Comparison of ENCODE assay signal across 18 cellular contexts in the genomic region with DNA sequence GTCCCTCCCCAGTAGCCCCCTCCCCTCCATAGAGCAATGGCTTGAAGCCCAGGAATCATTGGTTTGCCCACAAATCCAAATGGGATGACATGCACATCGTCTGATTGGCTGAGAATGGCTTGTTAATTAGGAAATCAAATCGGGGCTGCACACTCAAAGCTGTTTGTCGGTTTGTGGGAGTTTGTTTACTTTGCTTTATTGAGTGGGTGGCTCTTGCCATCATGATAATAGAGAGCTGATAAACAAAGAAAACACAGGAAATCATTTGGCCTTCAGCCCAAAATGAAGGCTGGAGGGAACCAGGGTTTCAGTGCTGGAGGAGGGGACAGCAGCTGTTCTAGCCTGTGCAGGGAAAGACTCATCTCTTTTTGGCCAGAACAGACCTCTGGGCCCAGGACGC.
DNase-seq lines count a peak whose midpoint lies in the region; ATAC-seq and TF ChIP-seq lines count a peak whose summit lies in the region.
"Had no signal": no experiment of that assay in that cellular context is flagged by ENCODE, and none has a peak within 500 bp of the region (broad histone marks: within the 10 kb centered on the region; RNA-seq: fewer than 3 reads in every experiment).

No MANE protein-coding gene starts in this region.

- CTCF ChIA-PET in HEK293 (lab: Yijun Ruan, JAX) = no interaction called here
- CTCF ChIA-PET in activated CD8-positive, alpha-beta memory T cell treated with anti-CD3 and anti-CD28 coated beads, Interleukin-2, amount 10 ng/mL, durations not matched to agents 7 days and 5 days (lab: Charles Lee) = no interaction called here

- no peaks in the 10 kb centered on the region for H3K36me3 Mint-ChIP-seq in stimulated activated effector memory CD8-positive, alpha-beta T cell treated with anti-CD3 and anti-CD28 coated beads, Interleukin-12 subunit alpha, Interleukin-12 subunit beta, amount 100 ng/mL, for 72 hours
- no peaks in the 10 kb centered on the region for H3K36me3 Mint-ChIP-seq in activated CD8-positive, alpha-beta memory T cell treated with anti-CD3 and anti-CD28 coated beads, Interleukin-2, amount 10 ng/mL, durations not matched to agents 7 days and 5 days

- ATAC-seq in stimulated activated effector memory CD8-positive, alpha-beta T cell treated with anti-CD3 and anti-CD28 coated beads, Interleukin-12 subunit alpha, Interleukin-12 subunit beta, amount 100 ng/mL, for 72 hours = no peak
- ATAC-seq in activated CD8-positive, alpha-beta memory T cell treated with anti-CD3 and anti-CD28 coated beads, Interleukin-2, amount 10 ng/mL, durations not matched to agents 7 days and 5 days = no peak

- no peaks in the 10 kb centered on the region for H3K27me3 ChIP-seq in dorsolateral prefrontal cortex
- H3K27me3 ChIP-seq: spleen had no signal

- H3K4me1 ChIP-seq in HEK293 (ENCODE audit: control insufficient read depth, insufficient read depth, low read length) = peaks cover 12% of the 10 kb centered on the region
- H3K4me1 ChIP-seq: left ventricle myocardium inferior, spleen had no signal

- no peak overlapping the region for H3K4me3 Mint-ChIP-seq in stimulated activated effector memory CD8-positive, alpha-beta T cell treated with anti-CD3 and anti-CD28 coated beads, Interleukin-12 subunit alpha, Interleukin-12 subunit beta, amount 100 ng/mL, for 72 hours
- no peak overlapping the region for H3K4me3 Mint-ChIP-seq in activated CD8-positive, alpha-beta memory T cell treated with anti-CD3 and anti-CD28 coated beads, Interleukin-2, amount 10 ng/mL, durations not matched to agents 7 days and 5 days
- H3K4me3 Mint-ChIP-seq: activated naive CD4-positive, alpha-beta T cell treated with anti-CD3 and anti-CD28 coated beads for 36 hours; T-helper 1 cell treated with Interleukin-12 subunit alpha and Interleukin-12 subunit beta and Interleukin-4 antibody, amounts not matched to agents 30 μg/mL and 1 μg/mL, for 36 hours had no signal

- H3K27ac Mint-ChIP-seq in stimulated activated effector memory CD8-positive, alpha-beta T cell treated with anti-CD3 and anti-CD28 coated beads, Interleukin-12 subunit alpha, Interleukin-12 subunit beta, amount 100 ng/mL, for 72 hours = no peak overlapping the region
- no peak overlapping the region for H3K27ac Mint-ChIP-seq in activated CD8-positive, alpha-beta memory T cell treated with anti-CD3 and anti-CD28 coated beads, Interleukin-2, amount 10 ng/mL, durations not matched to agents 7 days and 5 days
- H3K27ac Mint-ChIP-seq: activated naive CD4-positive, alpha-beta T cell treated with anti-CD3 and anti-CD28 coated beads for 36 hours; T-helper 1 cell treated with Interleukin-12 subunit alpha and Interleukin-12 subunit beta and Interleukin-4 antibody, amounts not matched to agents 30 μg/mL and 1 μg/mL, for 36 hours had no signal

- no peaks in the 10 kb centered on the region for H3K4me1 Mint-ChIP-seq in stimulated activated effector memory CD8-positive, alpha-beta T cell treated with anti-CD3 and anti-CD28 coated beads, Interleukin-12 subunit alpha, Interleukin-12 subunit beta, amount 100 ng/mL, for 72 hours
- H3K4me1 Mint-ChIP-seq in activated CD8-positive, alpha-beta memory T cell treated with anti-CD3 and anti-CD28 coated beads, Interleukin-2, amount 10 ng/mL, durations not matched to agents 7 days and 5 days = no peaks in the 10 kb centered on the region

- DNase-seq in COR-L47 (lab: John Stamatoyannopoulos, UW) (peak; percentile 90), NCI-H69 (lab: John Stamatoyannopoulos, UW) (peak; percentile 81), fibroblast of villous mesenchyme (ENCODE audit: low read depth) (peak; percentile 38), dorsolateral prefrontal cortex (no peak), HK-2 (ENCODE audit: unreplicated experiment) (no peak)
- no peak for DNase-seq in stimulated activated effector memory CD8-positive, alpha-beta T cell treated with anti-CD3 and anti-CD28 coated beads, Interleukin-12 subunit alpha, Interleukin-12 subunit beta, amount 100 ng/mL, for 72 hours (ENCODE audit: low spot score in 2 of 2)
- no peak for DNase-seq in activated CD8-positive, alpha-beta memory T cell treated with anti-CD3 and anti-CD28 coated beads, Interleukin-2, amount 10 ng/mL, durations not matched to agents 7 days and 5 days
- DNase-seq: activated CD4-positive, CD25-positive, alpha-beta regulatory T cell; activated naive CD4-positive, alpha-beta T cell treated with anti-CD3 and anti-CD28 coated beads for 36 hours; C1 segment of cervical spinal cord; left ventricle myocardium inferior; NCI-H2081 treated with DMSO at 0.1 percent for 48 hours; OCI-M1; spleen; stimulated activated naive CD4-positive, alpha-beta T cell treated with Interleukin-2 at 50 U/mL for 16 hours had no signal

- H3K4me3 ChIP-seq in HEK293 (ENCODE audit: low read depth, low read length) = no peak overlapping the region
- H3K4me3 ChIP-seq in fibroblast of villous mesenchyme (ENCODE audit: low read depth, low read length) = no peak overlapping the region
- H3K4me3 ChIP-seq in dorsolateral prefrontal cortex = no peak overlapping the region
- H3K4me3 ChIP-seq: left ventricle myocardium inferior, spleen had no signal

- H3K27me3 Mint-ChIP-seq in activated CD8-positive, alpha-beta memory T cell treated with anti-CD3 and anti-CD28 coated beads, Interleukin-2, amount 10 ng/mL, durations not matched to agents 7 days and 5 days = no peaks in the 10 kb centered on the region

- no peak for TF ChIP-seq CTCF in HEK293 (tag by site-specific recombination; IDR thresholded peaks at IDR 0.05)
- TF ChIP-seq CTCF in fibroblast of villous mesenchyme (IDR thresholded peaks at IDR 0.05; ENCODE audit: insufficient read depth, low read depth, low read length) = no peak
- TF ChIP-seq CTCF in dorsolateral prefrontal cortex (IDR thresholded peaks at IDR 0.05 in 54 of 56, conservative IDR thresholded peaks at IDR 0.05 in 2 of 56; ENCODE audit: low read depth in 1 of 56, partially characterized antibody in 56 of 56) = no peak

- H3K27ac ChIP-seq in HEK293 (ENCODE audit: extremely low read depth, low read depth, low read length) = no peak overlapping the region
- no peak overlapping the region for H3K27ac ChIP-seq in dorsolateral prefrontal cortex
- H3K27ac ChIP-seq: KMS-11, left ventricle myocardium inferior, spleen had no signal

- no peaks in the 10 kb centered on the region for H3K36me3 ChIP-seq in HEK293 (ENCODE audit: control insufficient read depth in 2 of 2, insufficient read depth in 1 of 2, low read length in 2 of 2)
- H3K36me3 ChIP-seq: left ventricle myocardium inferior, spleen had no signal

- intact Hi-C loops in dorsolateral prefrontal cortex (cut with DNase I) = no loop called here

- POLR2A ChIA-PET in HEK293 (lab: Yijun Ruan, JAX) = no interaction called here

- H3K9me3 ChIP-seq in HEK293 (ENCODE audit: control insufficient read depth, insufficient read depth, low read depth, low read length) = no peaks in the 10 kb centered on the region
- H3K9me3 ChIP-seq: left ventricle myocardium inferior had no signal

- H3K9me3 Mint-ChIP-seq in stimulated activated effector memory CD8-positive, alpha-beta T cell treated with anti-CD3 and anti-CD28 coated beads, Interleukin-12 subunit alpha, Interleukin-12 subunit beta, amount 100 ng/mL, for 72 hours = no peaks in the 10 kb centered on the region
- peaks cover 3% of the 10 kb centered on the region for H3K9me3 Mint-ChIP-seq in activated CD8-positive, alpha-beta memory T cell treated with anti-CD3 and anti-CD28 coated beads, Interleukin-2, amount 10 ng/mL, durations not matched to agents 7 days and 5 days (ENCODE audit: low read depth)
- H3K9me3 Mint-ChIP-seq: activated naive CD4-positive, alpha-beta T cell treated with anti-CD3 and anti-CD28 coated beads for 36 hours; T-helper 1 cell treated with Interleukin-12 subunit alpha and Interleukin-12 subunit beta and Interleukin-4 antibody, amounts not matched to agents 30 μg/mL and 1 μg/mL, for 36 hours had no signal

TF ChIP-seq in HEK293, 187 proteins besides CTCF, POLR2A, EP300 and RAD21 (continues in another document):
- no peak for TF ChIP-seq RBAK (tag by site-specific recombination; IDR thresholded peaks at IDR 0.05)
- TF ChIP-seq ZNF211 (tag by site-specific recombination; IDR thresholded peaks at IDR 0.05; ENCODE audit: low read depth) = no peak
- TF ChIP-seq ZNF146 (tag by site-specific recombination; IDR thresholded peaks at IDR 0.05) = no peak
- TF ChIP-seq YY2 (tag by site-specific recombination; IDR thresholded peaks at IDR 0.05) = no peak
- no peak for TF ChIP-seq ZNF248 (tag by site-specific recombination; IDR thresholded peaks at IDR 0.05)
- TF ChIP-seq ZFP69B (tag by site-specific recombination; IDR thresholded peaks at IDR 0.05) = no peak
- TF ChIP-seq WT1 (tag by site-specific recombination; IDR thresholded peaks at IDR 0.05) = peak; percentile 77
- TF ChIP-seq ZNF785 (tag by site-specific recombination; IDR thresholded peaks at IDR 0.05) = no peak
- TF ChIP-seq EGR2 (tag by site-specific recombination; IDR thresholded peaks at IDR 0.05; ENCODE audit: low read depth) = peak; percentile 50
- TF ChIP-seq GLIS2 (tag by site-specific recombination; IDR thresholded peaks at IDR 0.05) = no peak
- TF ChIP-seq GFI1B (tag by site-specific recombination; IDR thresholded peaks at IDR 0.05) = no peak
- TF ChIP-seq TCF7L2 (IDR thresholded peaks at IDR 0.05; ENCODE audit: borderline replicate concordance, low read depth, low read length) = no peak
- TF ChIP-seq ZNF223 (tag by site-specific recombination; IDR thresholded peaks at IDR 0.05) = no peak
- TF ChIP-seq ZNF2 (tag by site-specific recombination; IDR thresholded peaks at IDR 0.05) = no peak
- TF ChIP-seq ZNF423 (tag by site-specific recombination; IDR thresholded peaks at IDR 0.05) = no peak
- TF ChIP-seq ZNF560 (tag by site-specific recombination; IDR thresholded peaks at IDR 0.05; ENCODE audit: borderline replicate concordance) = no peak
- no peak for TF ChIP-seq ZBTB48 (tag by site-specific recombination; IDR thresholded peaks at IDR 0.05)
- TF ChIP-seq, protein P1, sequence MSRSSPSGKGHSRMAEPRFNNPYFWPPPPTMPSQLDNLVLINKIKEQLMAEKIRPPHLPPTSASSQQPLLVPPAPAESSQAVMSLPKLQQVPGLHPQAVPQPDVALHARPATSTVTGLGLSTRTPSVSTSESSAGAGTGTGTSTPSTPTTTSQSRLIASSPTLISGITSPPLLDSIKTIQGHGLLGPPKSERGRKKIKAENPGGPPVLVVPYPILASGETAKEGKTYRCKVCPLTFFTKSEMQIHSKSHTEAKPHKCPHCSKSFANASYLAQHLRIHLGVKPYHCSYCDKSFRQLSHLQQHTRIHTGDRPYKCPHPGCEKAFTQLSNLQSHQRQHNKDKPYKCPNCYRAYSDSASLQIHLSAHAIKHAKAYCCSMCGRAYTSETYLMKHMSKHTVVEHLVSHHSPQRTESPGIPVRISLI (tag by site-specific recombination; IDR thresholded peaks at IDR 0.05) = no peak
- no peak for TF ChIP-seq ZNF23 (tag by site-specific recombination; IDR thresholded peaks at IDR 0.05; ENCODE audit: borderline replicate concordance)
- no peak for TF ChIP-seq ZNF19 (tag by site-specific recombination; IDR thresholded peaks at IDR 0.05; ENCODE audit: low read depth)

Comparison
In these comparisons a context has a peak if more than half of its experiments do, and no peak if none do; other contexts are left out.
1. DNase-seq: peak in COR-L47 (single experiment), NCI-H69 (single experiment) and fibroblast of villous mesenchyme (single experiment); none in dorsolateral prefrontal cortex (0 of 10), stimulated activated effector memory CD8-positive, alpha-beta T cell treated with anti-CD3 and anti-CD28 coated beads, Interleukin-12 subunit alpha, Interleukin-12 subunit beta, amount 100 ng/mL, for 72 hours (0 of 2), HK-2 (single experiment) and activated CD8-positive, alpha-beta memory T cell treated with anti-CD3 and anti-CD28 coated beads, Interleukin-2, amount 10 ng/mL, durations not matched to agents 7 days and 5 days (single experiment).